Comparison of ENCODE assay signal across 8 cellular contexts in genomic region chr20:34111712-34112599, GRCh38. TPM values are rescaled to one million over a fixed set of nuclear protein-coding genes. Genes with fewer than 3 reads are reported as not detected.
DNase-seq lines count a peak whose midpoint lies in the region; ATAC-seq and TF ChIP-seq lines count a peak whose summit lies in the region.

A gene with protein sequence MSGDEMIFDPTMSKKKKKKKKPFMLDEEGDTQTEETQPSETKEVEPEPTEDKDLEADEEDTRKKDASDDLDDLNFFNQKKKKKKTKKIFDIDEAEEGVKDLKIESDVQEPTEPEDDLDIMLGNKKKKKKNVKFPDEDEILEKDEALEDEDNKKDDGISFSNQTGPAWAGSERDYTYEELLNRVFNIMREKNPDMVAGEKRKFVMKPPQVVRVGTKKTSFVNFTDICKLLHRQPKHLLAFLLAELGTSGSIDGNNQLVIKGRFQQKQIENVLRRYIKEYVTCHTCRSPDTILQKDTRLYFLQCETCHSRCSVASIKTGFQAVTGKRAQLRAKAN (minus strand): TSS chr20:34112243. CDS start chr20:34112110, 133 bp downstream.

- H3K4me1 Mint-ChIP-seq in activated CD4-positive, alpha-beta memory T cell treated with anti-CD3 and anti-CD28 coated beads for 36 hours (ENCODE audit: low read depth), result peaks cover 41% of the 10 kb centered on the region

- H3K4me3 ChIP-seq in dorsolateral prefrontal cortex, result peak within 1 kb of the TSS; percentile 71 to 100 (median 97)
- peak within 1 kb of the TSS; percentile 80 to 99 (median 95) for H3K4me3 ChIP-seq in liver (ENCODE audit: low read depth in 1 of 3, low read length in 3 of 3)

- H3K4me1 ChIP-seq in liver (ENCODE audit: control insufficient read depth in 4 of 4, insufficient read depth in 4 of 4, low read length in 3 of 4), result peaks cover 5 to 31% (median 14%) of the 10 kb centered on the region in 4 donors

- H3K27me3 ChIP-seq in dorsolateral prefrontal cortex (no peaks in the 10 kb centered on the region), liver (ENCODE audit: control insufficient read depth in 4 of 4, insufficient read depth in 4 of 4, low read length in 3 of 4) (no peaks in the 10 kb centered on the region)

- peaks cover 38% of the 10 kb centered on the region for H3K36me3 Mint-ChIP-seq in activated CD4-positive, alpha-beta memory T cell treated with anti-CD3 and anti-CD28 coated beads for 36 hours

- POLR2A ChIA-PET in activated CD4-positive, alpha-beta memory T cell treated with anti-CD3 and anti-CD28 coated beads for 36 hours (lab: Charles Lee), result interaction anchor here (0.5 to 2.6 kb wide), 17 partner anchors 10 to 1217 kb away, joined by 3 to 21 read pairs (median 4); partner anchors contain the start of genes CBFA2T2, CHMP4B, DYNLRB1 and RALY

- peak; percentile 100 for DNase-seq in CD1c-positive myeloid dendritic cell (ENCODE audit: extremely low spot score)
- DNase-seq in NCI-H82 treated with DMSO at 0.1 percent for 48 hours (lab: John Stamatoyannopoulos, UW; ENCODE audit: unreplicated experiment), result peak; percentile 94
- DNase-seq in activated CD4-positive, alpha-beta memory T cell treated with anti-CD3 and anti-CD28 coated beads for 36 hours, result peak; percentile 97
- DNase-seq in dorsolateral prefrontal cortex, result peak; percentile 81 to 94 (median 90)
- peak; percentile 95 for DNase-seq in stimulated activated CD4-positive, alpha-beta T cell treated with anti-CD3 and anti-CD28 coated beads, Interleukin-4, amount 100 ng/mL, for 24 hours

- H3K27ac ChIP-seq in dorsolateral prefrontal cortex (peak within 1 kb of the TSS; percentile 49 to 98 (median 92)), liver (ENCODE audit: low read depth in 1 of 2, low read length in 2 of 2) (peak within 1 kb of the TSS; percentile 84 to 93)

- CTCF ChIA-PET in activated CD4-positive, alpha-beta memory T cell treated with anti-CD3 and anti-CD28 coated beads for 36 hours (lab: Charles Lee), result interaction anchor here (0.8 to 2.0 kb wide), 9 partner anchors 10 to 300 kb away, joined by 3 to 10 read pairs (median 3); partner anchors contain the start of gene CHMP4B

- TF ChIP-seq RAD21 in liver (IDR thresholded peaks at IDR 0.05), result no peak

- peak within 1 kb of the TSS; percentile 87 to 98 for H3K9ac ChIP-seq in liver (ENCODE audit: low read depth in 1 of 2, low read length in 2 of 2)

- H3K9me3 Mint-ChIP-seq in activated CD4-positive, alpha-beta memory T cell treated with anti-CD3 and anti-CD28 coated beads for 36 hours, result no peaks in the 10 kb centered on the region

- H3K36me3 ChIP-seq in liver (ENCODE audit: control insufficient read depth in 4 of 4, insufficient read depth in 3 of 4, low read depth in 1 of 4, low read length in 3 of 4), result peaks cover 0 to 9% (median 5%) of the 10 kb centered on the region in 4 donors

- WGBS in liver, result under 1% methylated on average over 81 of the region's 81 CpGs

- H3K9me3 ChIP-seq in liver (ENCODE audit: control insufficient read depth in 4 of 4, low read length in 3 of 4), result no peaks in the 10 kb centered on the region

- peak within 1 kb of the TSS; percentile 97 for H3K4me3 Mint-ChIP-seq in activated CD4-positive, alpha-beta memory T cell treated with anti-CD3 and anti-CD28 coated beads for 36 hours

- no peaks in the 10 kb centered on the region for H3K27me3 Mint-ChIP-seq in activated CD4-positive, alpha-beta memory T cell treated with anti-CD3 and anti-CD28 coated beads for 36 hours

- intact Hi-C loops in activated CD4-positive, alpha-beta memory T cell treated with anti-CD3 and anti-CD28 coated beads for 36 hours (cut with micrococcal nuclease), result loop anchor here (1.0 to 10.0 kb wide), 5 partner anchors 47 to 425 kb away; partner anchors contain the start of genes AHCY, CHMP4B, E2F1 and RALY
- intact Hi-C loops in dorsolateral prefrontal cortex (cut with DNase I), result loop anchor here (1.0 to 10.0 kb wide), 6 partner anchors 119 to 447 kb away; partner anchors contain the start of genes CHMP4B (in 2 of the 2), RALY (in 2 of the 2), ZNF341 (in 2 of the 2) and ACTL10 (in 1 of the 2)

- peak; percentile 81 for ATAC-seq in GM19438 (IDR thresholded peaks at IDR 0.05; ENCODE audit: low read depth, unreplicated experiment)
- ATAC-seq in HG03575 (IDR thresholded peaks at IDR 0.05; ENCODE audit: extremely low read depth, insufficient number of reproducible peaks, low FRiP score, unreplicated experiment), result peak; percentile 87

- peak within 1 kb of the TSS; percentile 98 for H3K27ac Mint-ChIP-seq in activated CD4-positive, alpha-beta memory T cell treated with anti-CD3 and anti-CD28 coated beads for 36 hours

- TF ChIP-seq CTCF in dorsolateral prefrontal cortex (IDR thresholded peaks at IDR 0.05 in 54 of 56, conservative IDR thresholded peaks at IDR 0.05 in 2 of 56; ENCODE audit: low read depth in 1 of 56, partially characterized antibody in 56 of 56) (peak in 30 of 56 donors; percentile 2 to 53 (median 24)), liver (IDR thresholded peaks at IDR 0.05; ENCODE audit: low read depth, low read length, missing input control) (peak; percentile 9)

TF ChIP-seq in liver, 16 proteins besides CTCF, POLR2A, EP300 and RAD21:
- TF ChIP-seq NR2F2 (IDR thresholded peaks at IDR 0.05) (no peak), EGR1 (IDR thresholded peaks at IDR 0.05; ENCODE audit: low read depth in 2 of 2) (peak in 1 of 2 donors; percentile 14), RXRA (IDR thresholded peaks at IDR 0.05) (peak in 1 of 2 donors; percentile 23), GABPA (IDR thresholded peaks at IDR 0.05 in 1 of 2, conservative IDR thresholded peaks at IDR 0.05 in 1 of 2) (peak; percentile 44 to 77), FOXA2 (IDR thresholded peaks at IDR 0.05) (peak; percentile 30), HNF4G (IDR thresholded peaks at IDR 0.05) (no peak), FOXA1 (IDR thresholded peaks at IDR 0.05) (peak; percentile 55), HNF4A (conservative IDR thresholded peaks at IDR 0.05) (no peak), REST (IDR thresholded peaks at IDR 0.05) (peak; percentile 40), SP1 (IDR thresholded peaks at IDR 0.05) (peak; percentile 37), YY1 (IDR thresholded peaks at IDR 0.05) (peak; percentile 84), JUND (IDR thresholded peaks at IDR 0.05) (peak in 1 of 2 donors; percentile 19), TAF1 (conservative IDR thresholded peaks at IDR 0.05) (peak; percentile 79)
- TF ChIP-seq, protein P1, sequence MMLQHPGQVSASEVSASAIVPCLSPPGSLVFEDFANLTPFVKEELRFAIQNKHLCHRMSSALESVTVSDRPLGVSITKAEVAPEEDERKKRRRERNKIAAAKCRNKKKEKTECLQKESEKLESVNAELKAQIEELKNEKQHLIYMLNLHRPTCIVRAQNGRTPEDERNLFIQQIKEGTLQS (IDR thresholded peaks at IDR 0.05), result peak; percentile 69
- TF ChIP-seq, protein P2, sequence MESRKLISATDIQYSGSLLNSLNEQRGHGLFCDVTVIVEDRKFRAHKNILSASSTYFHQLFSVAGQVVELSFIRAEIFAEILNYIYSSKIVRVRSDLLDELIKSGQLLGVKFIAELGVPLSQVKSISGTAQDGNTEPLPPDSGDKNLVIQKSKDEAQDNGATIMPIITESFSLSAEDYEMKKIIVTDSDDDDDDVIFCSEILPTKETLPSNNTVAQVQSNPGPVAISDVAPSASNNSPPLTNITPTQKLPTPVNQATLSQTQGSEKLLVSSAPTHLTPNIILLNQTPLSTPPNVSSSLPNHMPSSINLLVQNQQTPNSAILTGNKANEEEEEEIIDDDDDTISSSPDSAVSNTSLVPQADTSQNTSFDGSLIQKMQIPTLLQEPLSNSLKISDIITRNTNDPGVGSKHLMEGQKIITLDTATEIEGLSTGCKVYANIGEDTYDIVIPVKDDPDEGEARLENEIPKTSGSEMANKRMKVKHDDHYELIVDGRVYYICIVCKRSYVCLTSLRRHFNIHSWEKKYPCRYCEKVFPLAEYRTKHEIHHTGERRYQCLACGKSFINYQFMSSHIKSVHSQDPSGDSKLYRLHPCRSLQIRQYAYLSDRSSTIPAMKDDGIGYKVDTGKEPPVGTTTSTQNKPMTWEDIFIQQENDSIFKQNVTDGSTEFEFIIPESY (IDR thresholded peaks at IDR 0.05), result peak; percentile 47
- TF ChIP-seq, protein P3, sequence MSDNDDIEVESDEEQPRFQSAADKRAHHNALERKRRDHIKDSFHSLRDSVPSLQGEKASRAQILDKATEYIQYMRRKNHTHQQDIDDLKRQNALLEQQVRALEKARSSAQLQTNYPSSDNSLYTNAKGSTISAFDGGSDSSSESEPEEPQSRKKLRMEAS (IDR thresholded peaks at IDR 0.05), result no peak
TF ChIP-seq in liver: peak in this region for 12.

RNA-seq across cellular contexts. Expression of the gene that starts here (rescaled TPM):
- 100 to 1,000 TPM; 151 to 155 TPM for total RNA-seq in activated CD4-positive, alpha-beta memory T cell treated with anti-CD3 and anti-CD28 coated beads for 36 hours
- total RNA-seq in dorsolateral prefrontal cortex, result 10 to 100 TPM; 20.5 to 39.5 (median 30.6) TPM
- 10 to 100 TPM; 31.0 to 32.1 TPM for total RNA-seq in liver
- 10 to 100 TPM; 30.8 to 37.9 TPM for polyA plus RNA-seq in liver

Comparison
In these comparisons a context has a peak if more than half of its experiments do, and no peak if none do; other contexts are left out.
1. Peak in every context shown above with its lines: DNase-seq, ATAC-seq, H3K4me3 ChIP-seq and H3K27ac ChIP-seq.